13 cellular contexts compared by ENCODE assay signal in genomic region chr7:112982441-112983063, GRCh38.
A peak's percentile ranks its signal among the peaks of the same experiment; 100 is the strongest.
DNase-seq lines count a peak whose midpoint lies in the region; ATAC-seq and TF ChIP-seq lines count a peak whose summit lies in the region.
"Had no signal": no experiment of that assay in that cellular context is flagged by ENCODE, and none has a peak within 500 bp of the region (broad histone marks: within the 10 kb centered on the region; RNA-seq: fewer than 3 reads in every experiment).

No MANE protein-coding gene starts in this region.

- ATAC-seq in GM18907 (IDR thresholded peaks at IDR 0.05; ENCODE audit: unreplicated experiment) (peak; percentile 87), GM21619 (IDR thresholded peaks at IDR 0.05; ENCODE audit: unreplicated experiment) (peak; percentile 69), HG03103 (IDR thresholded peaks at IDR 0.05; ENCODE audit: low read depth, unreplicated experiment) (peak; percentile 68)
- ATAC-seq: K562 had no signal

- peak; percentile 4 for DNase-seq in germinal center (ENCODE audit: low spot score)
- DNase-seq in adrenal gland, result no peak
- no peak for DNase-seq in stimulated activated CD4-positive, alpha-beta T cell treated with anti-CD3 and anti-CD28 coated beads, Interleukin-2, amount 100 ng/mL, for 24 hours
- no peak for DNase-seq in NCI-H526 treated with DMSO at 0.1 percent for 48 hours (lab: John Stamatoyannopoulos, UW)
- no peak for DNase-seq in NCI-H82 (lab: John Stamatoyannopoulos, UW)
- DNase-seq: activated effector memory CD4-positive, alpha-beta T cell treated with Interleukin-2 at 50 U/mL for 16 hours; islet precursor cell; NCI-H2171 treated with DMSO at 0.1 percent for 48 hours; SHP77 had no signal

- no peaks in the 10 kb centered on the region for H3K27me3 ChIP-seq in adrenal gland

- TF ChIP-seq POLR2A in adrenal gland (IDR thresholded peaks at IDR 0.05), result no peak

- no peaks in the 10 kb centered on the region for H3K36me3 ChIP-seq in adrenal gland (replicated peaks in 1 of 2)

- intact Hi-C loops in adrenal gland (cut with DNase I), result no loop called here

- H3K4me3 ChIP-seq in adrenal gland, result no peak overlapping the region
- H3K4me3 ChIP-seq: K562 had no signal

- no peak overlapping the region for H3K27ac ChIP-seq in adrenal gland

- no peaks in the 10 kb centered on the region for H3K9me3 ChIP-seq in adrenal gland (replicated peaks in 1 of 3)

- WGBS in adrenal gland, 4 donors, result 34 to 55% (median 37%) methylated on average over 1 of the region's 1 CpG

- TF ChIP-seq CTCF in adrenal gland (IDR thresholded peaks at IDR 0.05), result no peak

- H3K4me1 ChIP-seq in adrenal gland (replicated peaks in 1 of 2), result no peaks in the 10 kb centered on the region
